ENCODE assay signal across 8 cellular contexts in genomic region chr1:93448983-93449805, GRCh38. TPM values are rescaled to one million over a fixed set of nuclear protein-coding genes. Genes with fewer than 3 reads are reported as not detected.
DNase-seq lines count a peak whose midpoint lies in the region; ATAC-seq and TF ChIP-seq lines count a peak whose summit lies in the region.

No MANE protein-coding gene starts in this region.

- peak overlapping the region; percentile 10 to 67 for H3K9ac ChIP-seq in liver (ENCODE audit: low read depth in 1 of 2, low read length in 2 of 2)

- no peak for TF ChIP-seq CTCF in liver (IDR thresholded peaks at IDR 0.05; ENCODE audit: low read depth, low read length, missing input control)
- peak in 2 of 6 experiments; percentile 9 to 32 for TF ChIP-seq CTCF in thyroid gland (IDR thresholded peaks at IDR 0.05)

- H3K27ac Mint-ChIP-seq in stimulated activated naive CD8-positive, alpha-beta T cell treated with anti-CD3 and anti-CD28 coated beads, Interleukin-15, Interleukin-2, amounts not matched to agents 100 ng/mL and 50 ng/mL, for 24 hours: no peak overlapping the region
- H3K27ac Mint-ChIP-seq in central memory CD8-positive, alpha-beta T cell (ENCODE audit: low read depth): peak overlapping the region; percentile 82

- TF ChIP-seq POLR2A in thyroid gland (IDR thresholded peaks at IDR 0.05): peak in 1 of 2 donors; percentile 62

- peak overlapping the region; percentile 87 for H3K4me3 Mint-ChIP-seq in stimulated activated naive CD8-positive, alpha-beta T cell treated with anti-CD3 and anti-CD28 coated beads, Interleukin-15, Interleukin-2, amounts not matched to agents 100 ng/mL and 50 ng/mL, for 24 hours
- H3K4me3 Mint-ChIP-seq in central memory CD8-positive, alpha-beta T cell: peak overlapping the region; percentile 88

- H3K36me3 Mint-ChIP-seq in stimulated activated naive CD8-positive, alpha-beta T cell treated with anti-CD3 and anti-CD28 coated beads, Interleukin-15, Interleukin-2, amounts not matched to agents 100 ng/mL and 50 ng/mL, for 24 hours (ENCODE audit: low read depth): no peaks in the 10 kb centered on the region
- peaks cover 3% of the 10 kb centered on the region for H3K36me3 Mint-ChIP-seq in central memory CD8-positive, alpha-beta T cell (ENCODE audit: insufficient read depth)

- H3K27me3 ChIP-seq in liver (ENCODE audit: control insufficient read depth in 4 of 4, insufficient read depth in 4 of 4, low read length in 3 of 4) (no peaks in the 10 kb centered on the region), thyroid gland (no peaks in the 10 kb centered on the region)

- WGBS in liver: 1% methylated on average over 27 of the region's 27 CpGs
- 1 to 2% methylated on average over 27 of the region's 27 CpGs for WGBS in thyroid gland, 2 donors

- H3K4me3 ChIP-seq in liver (ENCODE audit: low read depth in 1 of 3, low read length in 3 of 3): peak overlapping the region; percentile 89 to 96 (median 92)
- peak overlapping the region; percentile 57 to 99 (median 95) for H3K4me3 ChIP-seq in thyroid gland (replicated peaks in 1 of 3)

- H3K9me3 ChIP-seq in liver (ENCODE audit: control insufficient read depth in 4 of 4, low read length in 3 of 4): no peaks in the 10 kb centered on the region
- H3K9me3 ChIP-seq in thyroid gland: no peaks in the 10 kb centered on the region

- DNase-seq in stimulated activated naive CD8-positive, alpha-beta T cell treated with anti-CD3 and anti-CD28 coated beads, Interleukin-15, Interleukin-2, amounts not matched to agents 100 U/mL and 50 U/mL, for 24 hours: no peak
- DNase-seq in NCI-H226 (peak; percentile 37), thyroid gland (peak; percentile 70 to 77), amniotic stem cell (lab: John Stamatoyannopoulos, UW) (no peak)
- DNase-seq in central memory CD8-positive, alpha-beta T cell (ENCODE audit: low spot score in 2 of 2): no peak

- no peaks in the 10 kb centered on the region for H3K36me3 ChIP-seq in liver (ENCODE audit: control insufficient read depth in 4 of 4, insufficient read depth in 3 of 4, low read depth in 1 of 4, low read length in 3 of 4)
- no peaks in the 10 kb centered on the region for H3K36me3 ChIP-seq in thyroid gland

- H3K4me1 ChIP-seq in liver (ENCODE audit: control insufficient read depth in 4 of 4, insufficient read depth in 4 of 4, low read length in 3 of 4) (peaks cover 0 to 15% (median 11%) of the 10 kb centered on the region in 4 donors), thyroid gland (peaks cover 5 to 8% of the 10 kb centered on the region in 2 donors)

- H3K27ac ChIP-seq in liver (ENCODE audit: low read depth in 1 of 2, low read length in 2 of 2) (peak overlapping the region; percentile 85 to 88), thyroid gland (peak overlapping the region; percentile 89 to 98 (median 93))

- no peaks in the 10 kb centered on the region for H3K9me3 Mint-ChIP-seq in stimulated activated naive CD8-positive, alpha-beta T cell treated with anti-CD3 and anti-CD28 coated beads, Interleukin-15, Interleukin-2, amounts not matched to agents 100 ng/mL and 50 ng/mL, for 24 hours
- H3K9me3 Mint-ChIP-seq in central memory CD8-positive, alpha-beta T cell: no peaks in the 10 kb centered on the region

- TF ChIP-seq RAD21 in liver (IDR thresholded peaks at IDR 0.05): peak in 1 of 2 donors; percentile 3

- intact Hi-C loops in thyroid gland (cut with DNase I): loop anchor here (10.0 kb wide), 1 partner anchor 396 kb away; no protein-coding TSS in a partner anchor

- ATAC-seq in stimulated activated naive CD8-positive, alpha-beta T cell treated with anti-CD3 and anti-CD28 coated beads, Interleukin-15, Interleukin-2, amounts not matched to agents 100 U/mL and 50 U/mL, for 24 hours: no peak
- no peak for ATAC-seq in central memory CD8-positive, alpha-beta T cell (replicated peaks; ENCODE audit: extremely low read depth, poor library complexity, severe bottlenecking)
- no peak for ATAC-seq in GM21367 (IDR thresholded peaks at IDR 0.05; ENCODE audit: unreplicated experiment)

- H3K4me1 Mint-ChIP-seq in stimulated activated naive CD8-positive, alpha-beta T cell treated with anti-CD3 and anti-CD28 coated beads, Interleukin-15, Interleukin-2, amounts not matched to agents 100 ng/mL and 50 ng/mL, for 24 hours (ENCODE audit: low read depth): peaks cover 15% of the 10 kb centered on the region
- peaks cover 23% of the 10 kb centered on the region for H3K4me1 Mint-ChIP-seq in central memory CD8-positive, alpha-beta T cell

- H3K27me3 Mint-ChIP-seq in stimulated activated naive CD8-positive, alpha-beta T cell treated with anti-CD3 and anti-CD28 coated beads, Interleukin-15, Interleukin-2, amounts not matched to agents 100 ng/mL and 50 ng/mL, for 24 hours: peaks cover 64% of the 10 kb centered on the region
- peaks cover 81% of the 10 kb centered on the region for H3K27me3 Mint-ChIP-seq in central memory CD8-positive, alpha-beta T cell

TF ChIP-seq in liver, 16 proteins besides CTCF, POLR2A, EP300 and RAD21:
- no peak for TF ChIP-seq SP1 (IDR thresholded peaks at IDR 0.05)
- TF ChIP-seq YY1 (IDR thresholded peaks at IDR 0.05): peak; percentile 16
- peak; percentile 5 to 8 for TF ChIP-seq HNF4A (conservative IDR thresholded peaks at IDR 0.05)
- no peak for TF ChIP-seq JUND (IDR thresholded peaks at IDR 0.05)
TF ChIP-seq in liver: peak in this region for 2.

RNA-seq across cellular contexts. Expression of gene FNBP1L, which starts 1.3 kb away (rescaled TPM):
- total RNA-seq in liver: 10 to 100 TPM; 10.6 to 13.5 TPM
- polyA plus RNA-seq in liver: 1 to 10 TPM; 5.3 to 7.1 TPM
- total RNA-seq in thyroid gland: 10 to 100 TPM; 68.7 to 86.0 (median 72.9) TPM

Comparison
In these comparisons a context has a peak if more than half of its experiments do, and no peak if none do; other contexts are left out.
1. DNase-seq: peak in NCI-H226 (single experiment) and thyroid gland (2 of 2); none in stimulated activated naive CD8-positive, alpha-beta T cell treated with anti-CD3 and anti-CD28 coated beads, Interleukin-15, Interleukin-2, amounts not matched to agents 100 U/mL and 50 U/mL, for 24 hours (single experiment), central memory CD8-positive, alpha-beta T cell (0 of 2) and amniotic stem cell (single experiment).
2. RNA of gene FNBP1L, which starts 1.3 kb away (total RNA-seq): 68.7 to 86.0 TPM in thyroid gland; 10.6 to 13.5 TPM in liver; every median in the first group is over 4 times any median in the second.